2 cellular contexts compared by ENCODE assay signal in genomic region chr6:33716379-33716778, GRCh38.
TF ChIP-seq lines count a peak whose summit lies in the region.

No MANE protein-coding gene starts in this region.

TF ChIP-seq in HEK293, 187 proteins besides CTCF, POLR2A, EP300 and RAD21:
- TF ChIP-seq ZNF335 (tag by site-specific recombination; conservative IDR thresholded peaks at IDR 0.05): peak; percentile 15; the same call in 1 of the 2 replicates
- TF ChIP-seq, protein P1, sequence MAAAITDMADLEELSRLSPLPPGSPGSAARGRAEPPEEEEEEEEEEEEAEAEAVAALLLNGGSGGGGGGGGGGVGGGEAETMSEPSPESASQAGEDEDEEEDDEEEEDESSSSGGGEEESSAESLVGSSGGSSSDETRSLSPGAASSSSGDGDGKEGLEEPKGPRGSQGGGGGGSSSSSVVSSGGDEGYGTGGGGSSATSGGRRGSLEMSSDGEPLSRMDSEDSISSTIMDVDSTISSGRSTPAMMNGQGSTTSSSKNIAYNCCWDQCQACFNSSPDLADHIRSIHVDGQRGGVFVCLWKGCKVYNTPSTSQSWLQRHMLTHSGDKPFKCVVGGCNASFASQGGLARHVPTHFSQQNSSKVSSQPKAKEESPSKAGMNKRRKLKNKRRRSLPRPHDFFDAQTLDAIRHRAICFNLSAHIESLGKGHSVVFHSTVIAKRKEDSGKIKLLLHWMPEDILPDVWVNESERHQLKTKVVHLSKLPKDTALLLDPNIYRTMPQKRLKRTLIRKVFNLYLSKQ (tag by site-specific recombination; IDR thresholded peaks at IDR 0.05; ENCODE audit: borderline replicate concordance): no peak

TF ChIP-seq in H1, 55 proteins besides CTCF, POLR2A, EP300 and RAD21:
- TF ChIP-seq RBBP5 (IDR thresholded peaks at IDR 0.05; ENCODE audit: borderline replicate concordance, low read depth, low read length): no peak
- TF ChIP-seq BCL11A (IDR thresholded peaks at IDR 0.05; ENCODE audit: low read depth in 2 of 2, low read length in 2 of 2): no peak
- TF ChIP-seq KDM4A (IDR thresholded peaks at IDR 0.05; ENCODE audit: low read depth, low read length, severe bottlenecking): no peak
- TF ChIP-seq TEAD4 (IDR thresholded peaks at IDR 0.05; ENCODE audit: low read depth, low read length): peak; percentile 82
- no peak for TF ChIP-seq GTF2F1 (IDR thresholded peaks at IDR 0.05; ENCODE audit: borderline replicate concordance, low read depth, low read length)
- no peak for TF ChIP-seq SP1 (IDR thresholded peaks at IDR 0.05; ENCODE audit: low read depth, low read length)
TF ChIP-seq in H1: peak in this region for 1.
